12 cellular contexts compared by ENCODE assay signal in the genomic region with DNA sequence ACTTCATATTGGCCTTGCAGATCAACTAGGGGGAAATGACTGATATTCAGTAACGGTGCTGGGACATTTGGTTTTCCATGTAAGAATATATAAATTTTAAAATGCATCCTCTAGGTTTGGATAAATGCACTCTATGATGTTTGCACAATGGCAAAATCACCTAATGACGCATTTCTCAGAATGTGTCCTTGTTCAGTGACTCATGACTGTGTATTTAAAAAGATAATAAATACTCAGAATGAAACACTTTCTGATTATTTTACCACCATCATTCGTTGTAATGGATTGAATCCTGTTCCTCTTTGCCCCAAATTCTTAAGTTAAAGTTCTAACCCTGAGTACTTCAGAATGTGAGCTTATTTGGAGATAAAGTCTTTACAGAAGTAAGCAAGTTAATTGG. TPM values are rescaled to one million over a fixed set of nuclear protein-coding genes. Genes with fewer than 3 reads are reported as not detected.
A peak's percentile ranks its signal among the peaks of the same experiment; 100 is the strongest.
DNase-seq lines count a peak whose midpoint lies in the region; ATAC-seq and TF ChIP-seq lines count a peak whose summit lies in the region.
"Had no signal": no experiment of that assay in that cellular context is flagged by ENCODE, and none has a peak within 500 bp of the region (broad histone marks: within the 10 kb centered on the region; RNA-seq: fewer than 3 reads in every experiment).

No MANE protein-coding gene starts in this region.

- TF ChIP-seq CTCF in KMS-11 (conservative IDR thresholded peaks at IDR 0.05; ENCODE audit: low read depth, low read length) (no peak), adrenal gland (IDR thresholded peaks at IDR 0.05) (no peak), hepatocyte (IDR thresholded peaks at IDR 0.05; ENCODE audit: poor library complexity) (no peak)

- no peak for TF ChIP-seq POLR2A in adrenal gland (IDR thresholded peaks at IDR 0.05)

- H3K9ac ChIP-seq in KMS-11, result no peak overlapping the region

- peak overlapping the region; percentile 75; the same call in 1 of the 2 replicates for H3K4me2 ChIP-seq in KMS-11
- H3K4me2 ChIP-seq in hepatocyte, result no peak overlapping the region

- ATAC-seq in GM21576 (IDR thresholded peaks at IDR 0.05; ENCODE audit: unreplicated experiment), result no peak

- H3K4me3 ChIP-seq in KMS-11 (IDR thresholded peaks at IDR 0.05; ENCODE audit: insufficient read depth, low read depth, low read length) (no peak overlapping the region), adrenal gland (no peak overlapping the region), hepatocyte (no peak overlapping the region)
- H3K4me3 ChIP-seq: spleen had no signal

- H3K79me2 ChIP-seq in KMS-11 (ENCODE audit: insufficient read depth, low read depth) (no peaks in the 10 kb centered on the region), hepatocyte (no peaks in the 10 kb centered on the region)

- intact Hi-C loops in adrenal gland (cut with DNase I), result no loop called here

- H3K9me3 ChIP-seq in adrenal gland (replicated peaks in 1 of 3) (no peaks in the 10 kb centered on the region), hepatocyte (ENCODE audit: low read depth) (no peaks in the 10 kb centered on the region)
- H3K9me3 ChIP-seq: spleen had no signal

- no peaks in the 10 kb centered on the region for H3K9me2 ChIP-seq in hepatocyte (replicated peaks; ENCODE audit: insufficient read depth)

- H3K36me3 ChIP-seq in KMS-11 (ENCODE audit: insufficient read depth), result no peaks in the 10 kb centered on the region
- H3K36me3 ChIP-seq in adrenal gland (replicated peaks in 1 of 2), result no peaks in the 10 kb centered on the region
- no peaks in the 10 kb centered on the region for H3K36me3 ChIP-seq in hepatocyte (replicated peaks; ENCODE audit: insufficient read depth, low read depth)
- H3K36me3 ChIP-seq: spleen had no signal

- H2AFZ ChIP-seq in KMS-11 (ENCODE audit: low read depth) (no peak overlapping the region), hepatocyte (no peak overlapping the region)

- H4K20me1 ChIP-seq in KMS-11 (ENCODE audit: insufficient read depth) (no peaks in the 10 kb centered on the region), hepatocyte (ENCODE audit: insufficient read depth, poor library complexity, severe bottlenecking) (no peaks in the 10 kb centered on the region)

- 35 to 46% (median 42%) methylated on average over 3 of the region's 3 CpGs for WGBS in adrenal gland, 4 donors
- 71% methylated on average over 3 of the region's 3 CpGs for WGBS in hepatocyte (ENCODE audit: low lambda C conversion rate, missing lambda C conversion rate)

- H3K4me1 ChIP-seq in KMS-11 (ENCODE audit: low read depth, poor library complexity, severe bottlenecking) (peaks cover 57% of the 10 kb centered on the region), adrenal gland (replicated peaks in 1 of 2) (peaks cover 3 to 24% of the 10 kb centered on the region in 2 donors), hepatocyte (ENCODE audit: insufficient read depth) (peaks cover 14% of the 10 kb centered on the region)

- DNase-seq in EH (ENCODE audit: low read depth) (peak; percentile 54), adrenal gland (peak in 4 of 7 donors; percentile 13 to 20 (median 18)), hepatocyte (ENCODE audit: low spot score) (peak; percentile 18), HuH-7.5 (ENCODE audit: low spot score) (no peak), NAMALWA (ENCODE audit: low spot score) (no peak), occipital lobe (lab: John Stamatoyannopoulos, UW) (no peak)
- DNase-seq: central memory CD4-positive, alpha-beta T cell; Right ventricle myocardium superior had no signal

- H3K27ac ChIP-seq in KMS-11, result peak overlapping the region; percentile 96; the same call in 1 of the 2 replicates
- peak overlapping the region in 2 of 5 donors; percentile 42 to 64 for H3K27ac ChIP-seq in adrenal gland
- peak overlapping the region; percentile 68 for H3K27ac ChIP-seq in hepatocyte

- no peaks in the 10 kb centered on the region for H3K27me3 ChIP-seq in KMS-11 (ENCODE audit: insufficient read depth, low read depth)
- no peaks in the 10 kb centered on the region for H3K27me3 ChIP-seq in adrenal gland
- H3K27me3 ChIP-seq in hepatocyte, result no peaks in the 10 kb centered on the region
- H3K27me3 ChIP-seq: spleen had no signal

RNA-seq across cellular contexts. Expression of a gene that starts 17.2 kb away (rescaled TPM):
- total RNA-seq in adrenal gland (10 to 100 TPM; 14.4 to 69.9 (median 44.5) TPM), hepatocyte (29.6 and 45.9 TPM in 2 replicates), occipital lobe (31.4 TPM)
- polyA plus RNA-seq in adrenal gland (10 to 100 TPM; 14.7 to 45.0 (median 19.8) TPM), hepatocyte (58.0 and 61.1 TPM in 2 replicates)

RNA-seq across cellular contexts. Expression of a gene that starts 56.9 kb away (rescaled TPM):
- total RNA-seq in adrenal gland (1 to 10 TPM in 1 of 8 donors, under 1 TPM in 4, not detected in 3; 0.14 to 1.5 (median 0.50) TPM), hepatocyte (0.20 TPM in 1 of 2 replicates, not detected in the other), occipital lobe (0.16 TPM)
- polyA plus RNA-seq in adrenal gland (1 to 10 TPM in 1 of 3 donors, under 1 TPM in 2; 0.20 to 2.0 (median 0.40) TPM), hepatocyte (not detected in 2 replicates)
- total RNA-seq: osteocyte had no signal

Comparison
In these comparisons a context has a peak if more than half of its experiments do, and no peak if none do; other contexts are left out.
1. DNase-seq: peak in EH (single experiment), adrenal gland (4 of 7) and hepatocyte (single experiment); none in HuH-7.5 (single experiment), NAMALWA (single experiment) and occipital lobe (single experiment).